Comparison of ENCODE assay signal across 1 cellular context in genomic region chr5:53298841-53299240, GRCh38.
TF ChIP-seq lines count a peak whose summit lies in the region.

No MANE protein-coding gene starts in this region.

TF ChIP-seq in IMR-90, 13 proteins besides CTCF, POLR2A, EP300 and RAD21:
- no peak for TF ChIP-seq ELK1 (IDR thresholded peaks at IDR 0.05; ENCODE audit: borderline replicate concordance, low read depth, low read length)
- TF ChIP-seq BHLHE40 (IDR thresholded peaks at IDR 0.05; ENCODE audit: low read depth, low read length) = no peak
- TF ChIP-seq RCOR1 (IDR thresholded peaks at IDR 0.05; ENCODE audit: insufficient replicate concordance, low read length) = no peak
- no peak for TF ChIP-seq SMC3 (IDR thresholded peaks at IDR 0.05; ENCODE audit: low read depth, low read length)
- no peak for TF ChIP-seq USF2 (IDR thresholded peaks at IDR 0.05; ENCODE audit: low read depth, low read length)
